24 cellular contexts compared by ENCODE assay signal in genomic region chr10:451856-452255, GRCh38.
DNase-seq lines count a peak whose midpoint lies in the region; ATAC-seq and TF ChIP-seq lines count a peak whose summit lies in the region.
"Had no signal": no experiment of that assay in that cellular context is flagged by ENCODE, and none has a peak within 500 bp of the region (broad histone marks: within the 10 kb centered on the region; RNA-seq: fewer than 3 reads in every experiment).

No MANE protein-coding gene starts in this region.

- H3K27ac Mint-ChIP-seq in activated CD4-positive, alpha-beta memory T cell treated with anti-CD3 and anti-CD28 coated beads, Interleukin-2, amount 10 ng/mL, durations not matched to agents 7 days and 5 days = peak overlapping the region; percentile 17
- H3K27ac Mint-ChIP-seq in activated CD4-positive, alpha-beta memory T cell treated with anti-CD3 and anti-CD28 coated beads for 36 hours = no peak overlapping the region
- H3K27ac Mint-ChIP-seq: activated B cell treated with CpG ODN at 0.5 μM for 24 hours; activated naive CD8-positive, alpha-beta T cell treated with anti-CD3 and anti-CD28 coated beads for 36 hours had no signal

- H3K36me3 Mint-ChIP-seq in activated CD4-positive, alpha-beta memory T cell treated with anti-CD3 and anti-CD28 coated beads, Interleukin-2, amount 10 ng/mL, durations not matched to agents 7 days and 5 days (ENCODE audit: low read depth) = no peaks in the 10 kb centered on the region
- no peaks in the 10 kb centered on the region for H3K36me3 Mint-ChIP-seq in activated CD4-positive, alpha-beta memory T cell treated with anti-CD3 and anti-CD28 coated beads for 36 hours
- H3K36me3 Mint-ChIP-seq: activated naive CD8-positive, alpha-beta T cell treated with anti-CD3 and anti-CD28 coated beads for 36 hours had no signal

- peaks cover 20% of the 10 kb centered on the region for H3K27me3 Mint-ChIP-seq in activated CD4-positive, alpha-beta memory T cell treated with anti-CD3 and anti-CD28 coated beads, Interleukin-2, amount 10 ng/mL, durations not matched to agents 7 days and 5 days
- H3K27me3 Mint-ChIP-seq in activated CD4-positive, alpha-beta memory T cell treated with anti-CD3 and anti-CD28 coated beads for 36 hours = no peaks in the 10 kb centered on the region
- H3K27me3 Mint-ChIP-seq: activated B cell treated with CpG ODN at 0.5 μM for 24 hours; activated naive CD8-positive, alpha-beta T cell treated with anti-CD3 and anti-CD28 coated beads for 36 hours; effector memory CD8-positive, alpha-beta T cell had no signal

- peak overlapping the region; percentile 79 for H3K4me2 ChIP-seq in OCI-LY1 (ENCODE audit: low read length)

- POLR2A ChIA-PET in activated CD4-positive, alpha-beta memory T cell treated with anti-CD3 and anti-CD28 coated beads, Interleukin-2, amount 10 ng/mL, durations not matched to agents 7 days and 5 days (lab: Charles Lee) = interaction anchor here (1.3 kb wide), 1 partner anchor 15 kb away, joined by 5 read pairs; no protein-coding TSS in a partner anchor
- POLR2A ChIA-PET in activated CD4-positive, alpha-beta memory T cell treated with anti-CD3 and anti-CD28 coated beads for 36 hours (lab: Charles Lee) = no interaction called here

- peaks cover 13% of the 10 kb centered on the region for H3F3A ChIP-seq in OCI-LY1 (ENCODE audit: insufficient read depth, low read length)

- H3K27me3 ChIP-seq in OCI-LY1 (ENCODE audit: insufficient read depth, low read length) (no peaks in the 10 kb centered on the region), thymus (ENCODE audit: control insufficient read depth, insufficient read depth) (no peaks in the 10 kb centered on the region)
- H3K27me3 ChIP-seq: esophagus squamous epithelium, tibial artery had no signal

- no peak for ATAC-seq in GM19467 (IDR thresholded peaks at IDR 0.05; ENCODE audit: unreplicated experiment)

- peaks cover 72% of the 10 kb centered on the region for H3K4me1 ChIP-seq in OCI-LY1 (ENCODE audit: insufficient read depth, low read length, severe bottlenecking)
- peaks cover 5% of the 10 kb centered on the region for H3K4me1 ChIP-seq in thymus (ENCODE audit: control insufficient read depth, insufficient read depth, low read length)

- peak overlapping the region; percentile 53 for H3K4me3 ChIP-seq in OCI-LY1 (ENCODE audit: low read depth, low read length, poor library complexity, severe bottlenecking)
- H3K4me3 ChIP-seq in thymus (ENCODE audit: low read length) = no peak overlapping the region
- H3K4me3 ChIP-seq: lower lobe of right lung, tibial artery had no signal

- H3K9me2 ChIP-seq in OCI-LY1 (ENCODE audit: low read depth, low read length) = no peaks in the 10 kb centered on the region

- no peak overlapping the region for H2AFZ ChIP-seq in OCI-LY1 (ENCODE audit: low read length)

- TF ChIP-seq CTCF in OCI-LY1 (IDR thresholded peaks at IDR 0.05; ENCODE audit: low read length) = no peak

- H3K79me2 ChIP-seq in OCI-LY1 (ENCODE audit: insufficient read depth, low read length) = peaks cover 14% of the 10 kb centered on the region

- WGBS in thymus = 82% methylated on average over 7 of the region's 7 CpGs

- peaks cover 25% of the 10 kb centered on the region for H3K36me3 ChIP-seq in OCI-LY1 (ENCODE audit: insufficient read depth, low read length)
- H3K36me3 ChIP-seq in thymus (ENCODE audit: control insufficient read depth, insufficient read depth) = no peaks in the 10 kb centered on the region
- H3K36me3 ChIP-seq: esophagus squamous epithelium, lower lobe of right lung, tibial artery had no signal

- H4K20me1 ChIP-seq in OCI-LY1 (ENCODE audit: insufficient read depth, low read length) = no peaks in the 10 kb centered on the region

- intact Hi-C loops in activated CD4-positive, alpha-beta memory T cell treated with anti-CD3 and anti-CD28 coated beads for 36 hours (cut with micrococcal nuclease) = loop anchor here (2.0 to 10.0 kb wide), 2 partner anchors 117 to 269 kb away; no protein-coding TSS in a partner anchor

- peaks cover 23% of the 10 kb centered on the region for H3K4me1 Mint-ChIP-seq in activated CD4-positive, alpha-beta memory T cell treated with anti-CD3 and anti-CD28 coated beads, Interleukin-2, amount 10 ng/mL, durations not matched to agents 7 days and 5 days
- H3K4me1 Mint-ChIP-seq in activated CD4-positive, alpha-beta memory T cell treated with anti-CD3 and anti-CD28 coated beads for 36 hours (ENCODE audit: low read depth) = peaks cover 47% of the 10 kb centered on the region

- DNase-seq in activated CD4-positive, alpha-beta memory T cell treated with anti-CD3 and anti-CD28 coated beads, Interleukin-2, amount 10 ng/mL, durations not matched to agents 7 days and 5 days = no peak
- no peak for DNase-seq in activated CD4-positive, alpha-beta memory T cell treated with anti-CD3 and anti-CD28 coated beads for 36 hours
- DNase-seq in left kidney (ENCODE audit: low read depth, low spot score) = peak; percentile 47
- no peak for DNase-seq in NCI-H526 treated with DMSO at 0.1 percent for 48 hours (lab: John Stamatoyannopoulos, UW)
- DNase-seq in activated CD4-positive, CD25-positive, alpha-beta regulatory T cell (lab: John Stamatoyannopoulos, UW) = no peak
- DNase-seq: activated B cell treated with CpG ODN at 0.5 μM for 24 hours; esophagus squamous epithelium; kidney; lower lobe of right lung; NCI-H1105 treated with DMSO at 0.1 percent for 48 hours; NCI-H2081 treated with DMSO at 0.1 percent for 48 hours; NCI-H446; NK-92 treated with Interleukin-12 subunit alpha and Interleukin-12 subunit beta, amount 100 ng/mL, for 24 hours; occipital lobe; retina; stimulated activated CD4-positive, alpha-beta T cell treated with anti-CD3 and anti-CD28 coated beads, Interleukin-12 subunit alpha, Interleukin-12 subunit beta, amount 100 ng/mL, for 4 hours; stimulated activated CD4-positive, alpha-beta T cell treated with anti-CD3 and anti-CD28 coated beads, Interleukin-4, amount 100 ng/mL, for 4 hours; tibial artery had no signal

- no peaks in the 10 kb centered on the region for H3K9me3 Mint-ChIP-seq in activated CD4-positive, alpha-beta memory T cell treated with anti-CD3 and anti-CD28 coated beads, Interleukin-2, amount 10 ng/mL, durations not matched to agents 7 days and 5 days
- H3K9me3 Mint-ChIP-seq in activated CD4-positive, alpha-beta memory T cell treated with anti-CD3 and anti-CD28 coated beads for 36 hours = no peaks in the 10 kb centered on the region
- H3K9me3 Mint-ChIP-seq: activated B cell treated with CpG ODN at 0.5 μM for 24 hours; activated naive CD8-positive, alpha-beta T cell treated with anti-CD3 and anti-CD28 coated beads for 36 hours; activated T-cell treated with anti-CD3 and anti-CD28 coated beads, Interleukin-2, amount 50 U/mL, for 72 hours; effector memory CD8-positive, alpha-beta T cell had no signal

- CTCF ChIA-PET in activated CD4-positive, alpha-beta memory T cell treated with anti-CD3 and anti-CD28 coated beads, Interleukin-2, amount 10 ng/mL, durations not matched to agents 7 days and 5 days (lab: Charles Lee) = no interaction called here
- CTCF ChIA-PET in activated CD4-positive, alpha-beta memory T cell treated with anti-CD3 and anti-CD28 coated beads for 36 hours (lab: Charles Lee) = no interaction called here

- no peak overlapping the region for H3K4me3 Mint-ChIP-seq in activated CD4-positive, alpha-beta memory T cell treated with anti-CD3 and anti-CD28 coated beads, Interleukin-2, amount 10 ng/mL, durations not matched to agents 7 days and 5 days
- no peak overlapping the region for H3K4me3 Mint-ChIP-seq in activated CD4-positive, alpha-beta memory T cell treated with anti-CD3 and anti-CD28 coated beads for 36 hours

- H3K27ac ChIP-seq in OCI-LY1 (ENCODE audit: low read depth, low read length, poor library complexity, severe bottlenecking) = peak overlapping the region; percentile 98
- H3K27ac ChIP-seq in thymus (ENCODE audit: low read depth) = peak overlapping the region; percentile 36
- H3K27ac ChIP-seq: lower lobe of right lung had no signal

- H3K9ac ChIP-seq in OCI-LY1 (ENCODE audit: low read length) = peak overlapping the region; percentile 69

- H3K9me3 ChIP-seq in OCI-LY1 (ENCODE audit: low read length) = no peaks in the 10 kb centered on the region
- peaks cover 1% of the 10 kb centered on the region for H3K9me3 ChIP-seq in thymus (ENCODE audit: control insufficient read depth)
- H3K9me3 ChIP-seq: esophagus squamous epithelium, lower lobe of right lung, tibial artery had no signal
